In the genomic region with DNA sequence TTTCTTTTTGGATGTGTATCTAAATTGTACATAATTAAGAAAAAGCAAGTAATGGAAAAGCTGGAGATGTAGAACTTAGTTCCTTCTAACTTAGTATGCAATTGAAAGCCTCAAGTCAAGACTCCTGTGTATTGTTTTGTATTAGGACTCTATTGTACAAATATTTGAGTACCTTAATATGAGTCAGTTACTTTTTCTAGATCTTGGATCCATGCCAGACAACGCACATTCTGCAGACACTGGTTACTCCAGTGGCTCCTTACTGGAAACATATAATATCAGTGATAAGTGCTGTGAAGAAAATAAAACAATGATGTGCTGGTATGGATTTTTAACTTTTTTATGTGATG, we compare ENCODE assay signal across 8 cellular contexts. TPM values are rescaled to one million over a fixed set of nuclear protein-coding genes. Genes with fewer than 3 reads are reported as not detected.
DNase-seq lines count a peak whose midpoint lies in the region; ATAC-seq and TF ChIP-seq lines count a peak whose summit lies in the region.

No MANE protein-coding gene starts in this region.

- peaks cover 48% of the 10 kb centered on the region for H3K4me1 Mint-ChIP-seq in CD4-positive, alpha-beta T cell (ENCODE audit: low read depth)
- H3K4me1 Mint-ChIP-seq in natural killer cell treated with Interleukin-12 subunit alpha and Interleukin-12 subunit beta and Interleukin-15 and Interleukin-18, amount 100 ng/mL, for 72 hours (ENCODE audit: low read depth in 2 of 2), result peaks cover 29 to 54% of the 10 kb centered on the region in 2 donors

- no peak for TF ChIP-seq CTCF in CD4-positive, alpha-beta T cell (IDR thresholded peaks at IDR 0.05)
- TF ChIP-seq CTCF in dorsolateral prefrontal cortex (IDR thresholded peaks at IDR 0.05 in 54 of 56, conservative IDR thresholded peaks at IDR 0.05 in 2 of 56; ENCODE audit: low read depth in 1 of 56, partially characterized antibody in 56 of 56), result no peak

- peak in 2 of 10 experiments; percentile 10 to 18 for DNase-seq in CD4-positive, alpha-beta T cell
- DNase-seq in HS-27A (ENCODE audit: low read depth) (peak; percentile 50), SK-MEL-5 (ENCODE audit: low read depth, low spot score) (peak; percentile 35), dorsolateral prefrontal cortex (no peak), Ammon's horn (ENCODE audit: low spot score) (no peak)
- no peak for DNase-seq in natural killer cell treated with Interleukin-12 subunit alpha and Interleukin-12 subunit beta and Interleukin-15 and Interleukin-18, amount 100 ng/mL, for 72 hours (ENCODE audit: low spot score)
- DNase-seq in stimulated activated CD4-positive, alpha-beta T cell treated with anti-CD3 and anti-CD28 coated beads, Interleukin-4, amount 100 ng/mL, for 4 hours, result no peak

- CTCF ChIA-PET in CD4-positive, alpha-beta T cell (lab: Charles Lee), result interaction anchor here (1.0 to 2.9 kb wide), 3 partner anchors 125 to 410 kb away, joined by 3 to 35 read pairs (median 12); a partner anchor contains a TSS

- H3K27ac Mint-ChIP-seq in CD4-positive, alpha-beta T cell, result peak overlapping the region; percentile 98
- peak overlapping the region; percentile 95 to 97 for H3K27ac Mint-ChIP-seq in natural killer cell treated with Interleukin-12 subunit alpha and Interleukin-12 subunit beta and Interleukin-15 and Interleukin-18, amount 100 ng/mL, for 72 hours

- no peaks in the 10 kb centered on the region for H3K9me3 Mint-ChIP-seq in CD4-positive, alpha-beta T cell
- H3K9me3 Mint-ChIP-seq in natural killer cell treated with Interleukin-12 subunit alpha and Interleukin-12 subunit beta and Interleukin-15 and Interleukin-18, amount 100 ng/mL, for 72 hours, result no peaks in the 10 kb centered on the region

- no peaks in the 10 kb centered on the region for H3K27me3 ChIP-seq in CD4-positive, alpha-beta T cell (ENCODE audit: control insufficient read depth, insufficient read depth, low read length)
- H3K27me3 ChIP-seq in dorsolateral prefrontal cortex, result no peaks in the 10 kb centered on the region

- POLR2A ChIA-PET in CD4-positive, alpha-beta T cell (lab: Charles Lee), result interaction anchor here (0.7 to 5.7 kb wide), 11 partner anchors 10 to 512 kb away, joined by 3 to 225 read pairs (median 12); a partner anchor contains a TSS

- ATAC-seq in CD4-positive, alpha-beta T cell (ENCODE audit: poor library complexity), result no peak
- ATAC-seq in natural killer cell treated with Interleukin-12 subunit alpha and Interleukin-12 subunit beta and Interleukin-15 and Interleukin-18, amount 100 ng/mL, for 72 hours, result no peak
- ATAC-seq in HG03439 (IDR thresholded peaks at IDR 0.05; ENCODE audit: unreplicated experiment), result no peak

- H3K36me3 Mint-ChIP-seq in CD4-positive, alpha-beta T cell (ENCODE audit: low read depth), result peaks cover 27% of the 10 kb centered on the region
- H3K36me3 Mint-ChIP-seq in natural killer cell treated with Interleukin-12 subunit alpha and Interleukin-12 subunit beta and Interleukin-15 and Interleukin-18, amount 100 ng/mL, for 72 hours, result peaks cover 15% of the 10 kb centered on the region

- intact Hi-C loops in CD4-positive, alpha-beta T cell (cut with DNase I, micrococcal nuclease), result loop anchor here (1.0 to 5.0 kb wide), 6 partner anchors 81 to 979 kb away; a partner anchor contains a TSS
- intact Hi-C loops in dorsolateral prefrontal cortex (cut with DNase I), result loop anchor here (5.0 kb wide), 3 partner anchors 81 to 409 kb away; a partner anchor contains a TSS

- H3K9me3 ChIP-seq in CD4-positive, alpha-beta T cell (ENCODE audit: control insufficient read depth, low read length), result no peaks in the 10 kb centered on the region

- peaks cover 4% of the 10 kb centered on the region for H3K27me3 Mint-ChIP-seq in CD4-positive, alpha-beta T cell
- H3K27me3 Mint-ChIP-seq in natural killer cell treated with Interleukin-12 subunit alpha and Interleukin-12 subunit beta and Interleukin-15 and Interleukin-18, amount 100 ng/mL, for 72 hours, result no peaks in the 10 kb centered on the region

- in situ Hi-C loops in SK-MEL-5 (cut with HindIII; ENCODE audit: low pct_unique_long_range_greater_than_20kb, low sequenced_read_pairs), result no loop called here

- peak overlapping the region; percentile 99 for H3K27ac ChIP-seq in CD4-positive, alpha-beta T cell (ENCODE audit: low read depth, low read length)
- H3K27ac ChIP-seq in dorsolateral prefrontal cortex, result peak overlapping the region in 57 of 59 donors; percentile 89 to 100 (median 99)

- H3K4me3 ChIP-seq in dorsolateral prefrontal cortex, result peak overlapping the region; percentile 64 to 99 (median 88)

- H3K4me3 Mint-ChIP-seq in CD4-positive, alpha-beta T cell, result peak overlapping the region; percentile 99
- peak overlapping the region; percentile 94 for H3K4me3 Mint-ChIP-seq in natural killer cell treated with Interleukin-12 subunit alpha and Interleukin-12 subunit beta and Interleukin-15 and Interleukin-18, amount 100 ng/mL, for 72 hours

RNA-seq across cellular contexts. Expression of a gene that starts 1.5 kb away (rescaled TPM):
- 10 to 100 TPM; 38.2 to 39.4 TPM for total RNA-seq in CD4-positive, alpha-beta T cell
- total RNA-seq in SK-MEL-5 (2014; rRNA removed; shearing (Covaris generic)), result 38.9 and 40.6 TPM in 2 replicates
- 15.8 and 20.8 TPM in 2 replicates for polyA plus RNA-seq in SK-MEL-5 (2015; cell fraction: cytosol; rRNA removed)
- polyA plus RNA-seq in SK-MEL-5 (2015; cell fraction: nucleus; rRNA removed), result 24.7 and 25.4 TPM in 2 replicates
- total RNA-seq in dorsolateral prefrontal cortex, result 100 to 1,000 TPM in 101 of 120 experiments, 10 to 100 TPM in 19; 62.6 to 201 (median 128) TPM
- 10 to 100 TPM; 36.1 to 79.1 TPM for total RNA-seq in natural killer cell treated with Interleukin-12 subunit alpha and Interleukin-12 subunit beta and Interleukin-15 and Interleukin-18, amount 100 ng/mL, for 72 hours

Comparison
In these comparisons a context has a peak if more than half of its experiments do, and no peak if none do; other contexts are left out.
1. DNase-seq: peak in HS-27A (single experiment) and SK-MEL-5 (single experiment); none in dorsolateral prefrontal cortex (0 of 10), natural killer cell treated with Interleukin-12 subunit alpha and Interleukin-12 subunit beta and Interleukin-15 and Interleukin-18, amount 100 ng/mL, for 72 hours (single experiment), Ammon's horn (single experiment) and stimulated activated CD4-positive, alpha-beta T cell treated with anti-CD3 and anti-CD28 coated beads, Interleukin-4, amount 100 ng/mL, for 4 hours (0 of 2).